Comparison of ENCODE assay signal across 18 cellular contexts in genomic region chr17:73625975-73626706, GRCh38. TPM values are rescaled to one million over a fixed set of nuclear protein-coding genes. Genes with fewer than 3 reads are reported as not detected.
DNase-seq lines count a peak whose midpoint lies in the region; ATAC-seq and TF ChIP-seq lines count a peak whose summit lies in the region.
"Had no signal": no experiment of that assay in that cellular context is flagged by ENCODE, and none has a peak within 500 bp of the region (broad histone marks: within the 10 kb centered on the region; RNA-seq: fewer than 3 reads in every experiment).

No MANE protein-coding gene starts in this region.

- H3K9ac ChIP-seq in mammary epithelial cell (ENCODE audit: insufficient read depth, low read length): peak overlapping the region; percentile 29

- no peak overlapping the region for H3K4me3 ChIP-seq in mammary epithelial cell (replicated peaks in 1 of 3; ENCODE audit: insufficient read depth in 1 of 3, low read depth in 2 of 3, low read length in 3 of 3)
- no peak overlapping the region for H3K4me3 ChIP-seq in effector memory CD4-positive, alpha-beta T cell (ENCODE audit: insufficient read depth, low read depth, low read length, poor library complexity, severe bottlenecking)
- H3K4me3 ChIP-seq: gastroesophageal sphincter, K562, pancreas had no signal

- peaks cover 63% of the 10 kb centered on the region for H3K4me1 ChIP-seq in mammary epithelial cell (ENCODE audit: insufficient read depth, low read length)
- no peaks in the 10 kb centered on the region for H3K4me1 ChIP-seq in effector memory CD4-positive, alpha-beta T cell (ENCODE audit: control insufficient read depth, insufficient read depth, low read length, poor library complexity, severe bottlenecking)
- H3K4me1 ChIP-seq: gastroesophageal sphincter, pancreas had no signal

- CTCF ChIA-PET in mammary epithelial cell (lab: Charles Lee; ENCODE audit: low non-redundant PET): no interaction called here

- intact Hi-C loops in mammary epithelial cell (cut with micrococcal nuclease): loop anchor here (1.0 kb wide), 1 partner anchor 17 kb away; no protein-coding TSS in a partner anchor

- H3K4me3 Mint-ChIP-seq in naive thymus-derived CD8-positive, alpha-beta T cell: no peak overlapping the region
- H3K4me3 Mint-ChIP-seq: activated CD4-positive, alpha-beta T cell treated with anti-CD3 and anti-CD28 coated beads, Interleukin-2, amount 10 ng/mL, durations not matched to agents 24 days and 14 days; stimulated activated naive CD8-positive, alpha-beta T cell treated with anti-CD3 and anti-CD28 coated beads, Interleukin-15, amount 100 ng/mL, for 72 hours had no signal

- no peaks in the 10 kb centered on the region for H3K36me3 Mint-ChIP-seq in naive thymus-derived CD8-positive, alpha-beta T cell
- H3K36me3 Mint-ChIP-seq: activated naive CD4-positive, alpha-beta T cell treated with anti-CD3 and anti-CD28 coated beads, Interleukin-2, amount 50 U/mL, for 72 hours had no signal

- H3K4me2 ChIP-seq in mammary epithelial cell (ENCODE audit: insufficient read depth, low read depth, low read length): peak overlapping the region; percentile 43

- peak overlapping the region; percentile 98 for H3K27ac ChIP-seq in mammary epithelial cell (ENCODE audit: insufficient read depth, low read depth, low read length)
- H3K27ac ChIP-seq in effector memory CD4-positive, alpha-beta T cell (ENCODE audit: insufficient read depth, low read length, poor library complexity, severe bottlenecking): no peak overlapping the region
- H3K27ac ChIP-seq: gastroesophageal sphincter, pancreas had no signal

- dilution Hi-C loops in mammary epithelial cell (cut with HindIII; ENCODE audit: low sequenced_read_pairs): no loop called here

- H3K36me3 ChIP-seq in mammary epithelial cell (ENCODE audit: insufficient read depth, low read length): no peaks in the 10 kb centered on the region
- H3K36me3 ChIP-seq in effector memory CD4-positive, alpha-beta T cell (ENCODE audit: control insufficient read depth, insufficient read depth, low read length): no peaks in the 10 kb centered on the region
- H3K36me3 ChIP-seq: gastroesophageal sphincter, pancreas had no signal

- TF ChIP-seq CTCF in mammary epithelial cell (conservative IDR thresholded peaks at IDR 0.05 in 1 of 2, IDR thresholded peaks at IDR 0.05 in 1 of 2; ENCODE audit: extremely low read depth in 1 of 2, insufficient read depth in 1 of 2, low read depth in 1 of 2, low read length in 2 of 2) (no peak), GM13977 (IDR thresholded peaks at IDR 0.05; ENCODE audit: extremely low read depth, insufficient read depth, missing control alignments) (no peak)

- DNase-seq in HPDE6-E6E7 (ENCODE audit: extremely low spot score) (peak; percentile 38), mammary epithelial cell (peak; percentile 91), islet precursor cell (peak; percentile 97), retina (peak; percentile 67), GM13977 (ENCODE audit: low spot score) (no peak), NCI-H187 treated with DMSO at 0.1 percent for 48 hours (lab: John Stamatoyannopoulos, UW) (no peak)
- no peak for DNase-seq in naive thymus-derived CD8-positive, alpha-beta T cell
- no peak for DNase-seq in effector memory CD4-positive, alpha-beta T cell
- DNase-seq: activated CD4-positive, alpha-beta T cell treated with anti-CD3 and anti-CD28 coated beads, Interleukin-2, amount 10 ng/mL, durations not matched to agents 24 days and 14 days; activated T-cell treated with anti-CD3 and anti-CD28 coated beads for 4 hours; NCI-H1092; NCI-H2227 treated with DMSO at 0.1 percent for 48 hours; pancreas; stimulated activated CD4-positive, alpha-beta T cell treated with anti-CD3 and anti-CD28 coated beads, Interleukin-12 subunit alpha, Interleukin-12 subunit beta, amount 100 ng/mL, for 4 hours; stimulated activated naive CD8-positive, alpha-beta T cell treated with anti-CD3 and anti-CD28 coated beads, Interleukin-15, amount 100 ng/mL, for 72 hours had no signal

- H3K27me3 ChIP-seq in mammary epithelial cell (ENCODE audit: insufficient read depth, low read length): no peaks in the 10 kb centered on the region
- no peaks in the 10 kb centered on the region for H3K27me3 ChIP-seq in effector memory CD4-positive, alpha-beta T cell (replicated peaks; ENCODE audit: control insufficient read depth, insufficient read depth, low read length, poor library complexity, severe bottlenecking)
- H3K27me3 ChIP-seq: pancreas had no signal

- H4K20me1 ChIP-seq in mammary epithelial cell (ENCODE audit: insufficient read depth, low read length): no peaks in the 10 kb centered on the region

- no peaks in the 10 kb centered on the region for H3K9me3 ChIP-seq in mammary epithelial cell (replicated peaks; ENCODE audit: insufficient read depth, low read length)
- H3K9me3 ChIP-seq in effector memory CD4-positive, alpha-beta T cell (ENCODE audit: control insufficient read depth, low read length): no peaks in the 10 kb centered on the region
- H3K9me3 ChIP-seq: pancreas had no signal

- peak overlapping the region; percentile 35 for H2AFZ ChIP-seq in mammary epithelial cell (ENCODE audit: low read depth, low read length)

- H3K9me3 Mint-ChIP-seq in naive thymus-derived CD8-positive, alpha-beta T cell: no peaks in the 10 kb centered on the region
- H3K9me3 Mint-ChIP-seq: activated CD4-positive, alpha-beta T cell treated with anti-CD3 and anti-CD28 coated beads, Interleukin-2, amount 10 ng/mL, durations not matched to agents 24 days and 14 days; activated naive CD4-positive, alpha-beta T cell treated with anti-CD3 and anti-CD28 coated beads, Interleukin-2, amount 50 U/mL, for 72 hours; stimulated activated naive CD8-positive, alpha-beta T cell treated with anti-CD3 and anti-CD28 coated beads, Interleukin-15, amount 100 ng/mL, for 72 hours had no signal

- peaks cover 2 to 25% (median 9%) of the 10 kb centered on the region in 4 donors for H3K4me1 Mint-ChIP-seq in naive thymus-derived CD8-positive, alpha-beta T cell

- no peak for ATAC-seq in naive thymus-derived CD8-positive, alpha-beta T cell
- ATAC-seq: activated naive CD4-positive, alpha-beta T cell treated with anti-CD3 and anti-CD28 coated beads, Interleukin-2, amount 50 U/mL, for 72 hours; gastroesophageal sphincter; K562; pancreas; stimulated activated naive CD8-positive, alpha-beta T cell treated with anti-CD3 and anti-CD28 coated beads, Interleukin-15, amount 100 ng/mL, for 72 hours had no signal

- H3K27ac Mint-ChIP-seq in naive thymus-derived CD8-positive, alpha-beta T cell: peak overlapping the region in 1 of 10 donors; percentile 13
- H3K27ac Mint-ChIP-seq: activated CD4-positive, alpha-beta T cell treated with anti-CD3 and anti-CD28 coated beads, Interleukin-2, amount 10 ng/mL, durations not matched to agents 24 days and 14 days had no signal

- POLR2A ChIA-PET in naive thymus-derived CD8-positive, alpha-beta T cell (lab: Charles Lee): no interaction called here

- H3K27me3 Mint-ChIP-seq in naive thymus-derived CD8-positive, alpha-beta T cell: no peaks in the 10 kb centered on the region
- H3K27me3 Mint-ChIP-seq: stimulated activated naive CD8-positive, alpha-beta T cell treated with anti-CD3 and anti-CD28 coated beads, Interleukin-15, amount 100 ng/mL, for 72 hours had no signal

- WGBS in mammary epithelial cell (ENCODE audit: low coverage, missing lambda C conversion rate): 0% methylated on average over 5 of the region's 13 CpGs

- no TSS peak for BruUV-seq in mammary epithelial cell (replicated peaks; lab: Mats Ljungman, UMichigan)

- H3K79me2 ChIP-seq in mammary epithelial cell (ENCODE audit: insufficient read depth, low read length): peaks cover 52% of the 10 kb centered on the region

- in situ Hi-C loops in mammary epithelial cell (cut with MboI; ENCODE audit: low sequenced_read_pairs in 2 of 2): no loop called here
- in situ Hi-C loops in GM13977 (cut with MboI; ENCODE audit: low pct_unique_long_range_greater_than_20kb, low sequenced_read_pairs, unreplicated experiment): no loop called here

RNA-seq across cellular contexts. Expression of gene SDK2, which starts 18.1 kb away (rescaled TPM):
- total RNA-seq in mammary epithelial cell: 10 to 100 TPM; 31.5 to 64.2 TPM
- polyA plus RNA-seq in mammary epithelial cell: 6.3 TPM
- 15.6 TPM for polyA minus RNA-seq in mammary epithelial cell
- total RNA-seq in naive thymus-derived CD8-positive, alpha-beta T cell: 10 to 100 TPM; 10.4 to 11.3 TPM
- 1 to 10 TPM in 2 of 3 donors, under 1 TPM in 1; 0.27 to 4.2 (median 1.6) TPM for polyA plus RNA-seq in naive thymus-derived CD8-positive, alpha-beta T cell
- polyA plus RNA-seq: K562 had no signal

Comparison
In these comparisons a context has a peak if more than half of its experiments do, and no peak if none do; other contexts are left out.
1. DNase-seq: peak in HPDE6-E6E7 (single experiment), mammary epithelial cell (single experiment), islet precursor cell (single experiment) and retina (single experiment); none in GM13977 (single experiment), naive thymus-derived CD8-positive, alpha-beta T cell (0 of 10), effector memory CD4-positive, alpha-beta T cell (0 of 3) and NCI-H187 treated with DMSO at 0.1 percent for 48 hours (single experiment).